In genomic region chr3:101081990-101082389, GRCh38 we compare ENCODE assay signal across 18 cellular contexts.
"Had no signal": no experiment of that assay in that cellular context is flagged by ENCODE, and none has a peak within 500 bp of the region (broad histone marks: within the 10 kb centered on the region; RNA-seq: fewer than 3 reads in every experiment).

No MANE protein-coding gene starts in this region.

- H3K36me3 ChIP-seq: cardiac muscle cell, colonic mucosa had no signal

- H3K9me3 Mint-ChIP-seq: activated CD4-positive, alpha-beta T cell treated with anti-CD3 and anti-CD28 coated beads, Interleukin-2, amount 10 ng/mL, durations not matched to agents 24 days and 14 days; activated naive CD4-positive, alpha-beta T cell treated with anti-CD3 and anti-CD28 coated beads, Interleukin-2, amount 50 U/mL, for 72 hours; nephron progenitor cell had no signal

- H3K9me3 ChIP-seq: colonic mucosa had no signal

- H3K4me3 ChIP-seq: cardiac muscle cell, colonic mucosa, lung had no signal

- DNase-seq: activated CD4-positive, alpha-beta T cell treated with anti-CD3 and anti-CD28 coated beads, Interleukin-2, amount 10 ng/mL, durations not matched to agents 24 days and 14 days; activated CD8-positive, alpha-beta memory T cell treated with anti-CD3 and anti-CD28 coated beads for 24 hours; activated T-cell treated with anti-CD3 and anti-CD28 coated beads for 4 hours; colonic mucosa; effector CD8-positive, alpha-beta T cell; glutamatergic neuron; immature natural killer cell; left colon; nephron progenitor cell; stimulated activated CD4-positive, alpha-beta T cell treated with anti-CD3 and anti-CD28 coated beads, Interleukin-2, amount 100 ng/mL, for 48 hours; stimulated activated naive CD4-positive, alpha-beta T cell treated with Interleukin-2 at 50 U/mL for 16 hours; T-helper 17 cell; trophoblast cell had no signal

- H3K36me3 Mint-ChIP-seq: activated naive CD4-positive, alpha-beta T cell treated with anti-CD3 and anti-CD28 coated beads, Interleukin-2, amount 50 U/mL, for 72 hours; immature natural killer cell; WTC11 had no signal

- H3K27ac ChIP-seq: cardiac muscle cell, colonic mucosa had no signal

- H3K4me1 ChIP-seq: colonic mucosa had no signal

- H3K27ac Mint-ChIP-seq: activated CD4-positive, alpha-beta T cell treated with anti-CD3 and anti-CD28 coated beads, Interleukin-2, amount 10 ng/mL, durations not matched to agents 24 days and 14 days; activated naive CD4-positive, alpha-beta T cell treated with anti-CD3 and anti-CD28 coated beads, Interleukin-2, amount 50 U/mL, for 72 hours; immature natural killer cell; nephron progenitor cell; T-helper 17 cell; WTC11 had no signal

- H3K4me3 Mint-ChIP-seq: activated CD4-positive, alpha-beta T cell treated with anti-CD3 and anti-CD28 coated beads, Interleukin-2, amount 10 ng/mL, durations not matched to agents 24 days and 14 days; immature natural killer cell; nephron progenitor cell; T-helper 17 cell; WTC11 had no signal

- H3K4me1 Mint-ChIP-seq: activated CD4-positive, alpha-beta T cell treated with anti-CD3 and anti-CD28 coated beads, Interleukin-2, amount 10 ng/mL, durations not matched to agents 24 days and 14 days; immature natural killer cell; nephron progenitor cell; T-helper 17 cell; WTC11 had no signal

- ATAC-seq: activated naive CD4-positive, alpha-beta T cell treated with anti-CD3 and anti-CD28 coated beads, Interleukin-2, amount 50 U/mL, for 72 hours; left colon; sciatic nerve; T-helper 17 cell; WTC11 had no signal

- H3K27me3 ChIP-seq: cardiac muscle cell, colonic mucosa had no signal
